Comparison of ENCODE assay signal across 22 cellular contexts in genomic region chr2:10257036-10257435, GRCh38. TPM values are rescaled to one million over a fixed set of nuclear protein-coding genes. Genes with fewer than 3 reads are reported as not detected.
DNase-seq lines count a peak whose midpoint lies in the region; ATAC-seq and TF ChIP-seq lines count a peak whose summit lies in the region.
"Had no signal": no experiment of that assay in that cellular context is flagged by ENCODE, and none has a peak within 500 bp of the region (broad histone marks: within the 10 kb centered on the region; RNA-seq: fewer than 3 reads in every experiment).

No MANE protein-coding gene starts in this region.

- no peaks in the 10 kb centered on the region for H3K79me1 ChIP-seq in neuronal stem cell (ENCODE audit: low read depth, low read length)

- H3K27me3 ChIP-seq in BLaER1 treated with 17β-estradiol and CSF1 and Interleukin-3, amounts not matched to agents 10 nM and 100 nM, result peaks cover 0 to 51% (median 0%) of the 10 kb centered on the region in 11 experiments; a peak in 5 of 22 replicates
- H3K27me3 ChIP-seq in RWPE2 (ENCODE audit: insufficient read depth, poor library complexity, severe bottlenecking) (no peaks in the 10 kb centered on the region), neuronal stem cell (ENCODE audit: control insufficient read depth in 3 of 3, insufficient read depth in 3 of 3, low read depth in 1 of 3, low read length in 3 of 3) (peaks cover 0 to 76% (median 0%) of the 10 kb centered on the region in 3 experiments)
- H3K27me3 ChIP-seq: BE2C had no signal

- peak overlapping the region; percentile 70 for H3K23ac ChIP-seq in neuronal stem cell (ENCODE audit: low read depth, low read length, poor library complexity)

- no peak for TF ChIP-seq CTCF in RWPE2 (IDR thresholded peaks at IDR 0.05; ENCODE audit: poor library complexity, severe bottlenecking)

- H3K27ac ChIP-seq in BLaER1 treated with 17β-estradiol and CSF1 and Interleukin-3, amounts not matched to agents 10 nM and 100 nM, result no peak overlapping the region
- H3K27ac ChIP-seq in RWPE2 (ENCODE audit: poor library complexity, severe bottlenecking) (no peak overlapping the region), neuronal stem cell (replicated peaks; ENCODE audit: low read length) (no peak overlapping the region)
- H3K27ac ChIP-seq: A549, KMS-11 had no signal

- no peak overlapping the region for H2AFZ ChIP-seq in neuronal stem cell (ENCODE audit: low read length)

- H2BK15ac ChIP-seq in neuronal stem cell (ENCODE audit: low read length), result peak overlapping the region; percentile 73

- peak overlapping the region; percentile 31 to 84 (median 64); a peak in 18 of 22 replicates for H3K4me2 ChIP-seq in BLaER1 treated with 17β-estradiol and CSF1 and Interleukin-3, amounts not matched to agents 10 nM and 100 nM
- H3K4me2 ChIP-seq in neuronal stem cell (ENCODE audit: insufficient read depth, low read length, poor library complexity, severe bottlenecking), result no peak overlapping the region
- H3K4me2 ChIP-seq: A549, KMS-11 had no signal

- H2AK5ac ChIP-seq in neuronal stem cell (ENCODE audit: low read depth, low read length), result no peak overlapping the region

- ATAC-seq in RWPE2 (ENCODE audit: low read depth) (no peak), left colon (no peak), HG02981 (IDR thresholded peaks at IDR 0.05; ENCODE audit: unreplicated experiment) (no peak), SK-N-SH treated with all-trans-retinoic acid at 6 μM for 48 hours (no peak)
- ATAC-seq: A549, GM12878 had no signal

- H3K18ac ChIP-seq in neuronal stem cell (ENCODE audit: low read length), result no peak overlapping the region

- peaks cover 0 to 19% (median 0%) of the 10 kb centered on the region in 11 experiments; a peak in 4 of 22 replicates for H4K20me1 ChIP-seq in BLaER1 treated with 17β-estradiol and CSF1 and Interleukin-3, amounts not matched to agents 10 nM and 100 nM

- DNase-seq in RWPE2 (ENCODE audit: low spot score), result peak; percentile 28
- DNase-seq in left colon, result peak; percentile 2 to 16
- no peak for DNase-seq in neuronal stem cell (ENCODE audit: low spot score)
- no peak for DNase-seq in KBM-7
- no peak for DNase-seq in nucleus accumbens (lab: John Stamatoyannopoulos, UW)
- DNase-seq: BE2C; CD4-positive, alpha-beta memory T cell; DND-41; MV-4-11; NCI-H1105 treated with DMSO at 0.1 percent for 48 hours; NCI-H2029 treated with DMSO at 0.1 percent for 48 hours; NCI-H226; NCI-H524; NCI-H774; NK-92 treated with Interleukin-12 subunit alpha and Interleukin-12 subunit beta, amount 100 ng/mL, for 24 hours had no signal

- no peak overlapping the region for H3K4ac ChIP-seq in neuronal stem cell (ENCODE audit: low read length)

- H2BK5ac ChIP-seq in neuronal stem cell (ENCODE audit: low read length), result no peak overlapping the region

- H2BK12ac ChIP-seq in neuronal stem cell (ENCODE audit: low read length), result no peak overlapping the region

- H3K4me1 ChIP-seq in BLaER1 treated with 17β-estradiol and CSF1 and Interleukin-3, amounts not matched to agents 10 nM and 100 nM, result peaks cover 23 to 48% (median 41%) of the 10 kb centered on the region in 10 experiments
- H3K4me1 ChIP-seq in RWPE2 (ENCODE audit: insufficient read depth, poor library complexity, severe bottlenecking) (no peaks in the 10 kb centered on the region), neuronal stem cell (ENCODE audit: control insufficient read depth in 2 of 2, insufficient read depth in 1 of 2, low read depth in 1 of 2, low read length in 2 of 2) (peaks cover 0 to 3% of the 10 kb centered on the region in 2 donors)
- H3K4me1 ChIP-seq: BE2C, Caco-2 had no signal

- intact Hi-C loops in left colon (cut with DNase I, micrococcal nuclease), result no loop called here

- H4K91ac ChIP-seq in neuronal stem cell (ENCODE audit: low read depth, low read length, poor library complexity), result no peak overlapping the region

- peak overlapping the region; percentile 68 for H4K8ac ChIP-seq in neuronal stem cell (ENCODE audit: low read depth, low read length)

- H2BK120ac ChIP-seq in neuronal stem cell (ENCODE audit: low read depth, low read length), result no peak overlapping the region

- in situ Hi-C loops in KBM-7 (cut with MboI; ENCODE audit: low pct_unique_long_range_greater_than_20kb, low sequenced_read_pairs), result no loop called here

- H3K9ac ChIP-seq in BLaER1 treated with 17β-estradiol and CSF1 and Interleukin-3, amounts not matched to agents 10 nM and 100 nM, result no peak overlapping the region
- H3K9ac ChIP-seq in neuronal stem cell (ENCODE audit: low read depth, low read length, poor library complexity), result peak overlapping the region; percentile 65
- H3K9ac ChIP-seq: KMS-11 had no signal

- H3K14ac ChIP-seq in neuronal stem cell (ENCODE audit: low read length), result peak overlapping the region; percentile 67

- peaks cover 0 to 4% (median 0%) of the 10 kb centered on the region in 11 experiments; a peak in 1 of 22 replicates for H3K9me3 ChIP-seq in BLaER1 treated with 17β-estradiol and CSF1 and Interleukin-3, amounts not matched to agents 10 nM and 100 nM (replicated peaks in 1 of 11)
- H3K9me3 ChIP-seq in RWPE2 (ENCODE audit: severe bottlenecking) (no peaks in the 10 kb centered on the region), neuronal stem cell (replicated peaks in 1 of 2; ENCODE audit: control insufficient read depth in 2 of 2, insufficient read depth in 1 of 2, low read depth in 1 of 2, low read length in 2 of 2) (no peaks in the 10 kb centered on the region)
- H3K9me3 ChIP-seq: A549, BE2C, Caco-2 had no signal

- no peak overlapping the region for H3K4me3 ChIP-seq in BLaER1 treated with 17β-estradiol and CSF1 and Interleukin-3, amounts not matched to agents 10 nM and 100 nM
- no peak overlapping the region for H3K4me3 ChIP-seq in RWPE2 (ENCODE audit: severe bottlenecking)
- no peak overlapping the region for H3K4me3 ChIP-seq in neuronal stem cell (ENCODE audit: low read length in 2 of 2)
- H3K4me3 ChIP-seq: A549, GM12878 had no signal

- no peaks in the 10 kb centered on the region for H3K36me3 ChIP-seq in BLaER1 treated with 17β-estradiol and CSF1 and Interleukin-3, amounts not matched to agents 10 nM and 100 nM
- H3K36me3 ChIP-seq in RWPE2 (ENCODE audit: low read depth), result no peaks in the 10 kb centered on the region
- H3K36me3 ChIP-seq in neuronal stem cell (replicated peaks in 1 of 2; ENCODE audit: control insufficient read depth in 2 of 2, insufficient read depth in 2 of 2, low read length in 2 of 2), result no peaks in the 10 kb centered on the region
- H3K36me3 ChIP-seq: BE2C had no signal

- WGBS in neuronal stem cell (ENCODE audit: extremely low coverage in 2 of 2, insufficient read length in 2 of 2, insufficient replicate concordance in 1 of 2), 2 donors, result no CpG with 5 or more reads among the region's 9 CpGs

TF ChIP-seq in SK-N-SH treated with all-trans-retinoic acid at 6 μM for 48 hours, 23 proteins besides CTCF, POLR2A, EP300 and RAD21:
- no peak for TF ChIP-seq ARNTL (CRISPR knock-in tag; IDR thresholded peaks at IDR 0.05; ENCODE audit: borderline replicate concordance, low read depth)
- no peak for TF ChIP-seq TCF4 (CRISPR knock-in tag; IDR thresholded peaks at IDR 0.05; ENCODE audit: borderline replicate concordance)
- no peak for TF ChIP-seq TOX (CRISPR knock-in tag; IDR thresholded peaks at IDR 0.05; ENCODE audit: borderline replicate concordance)
- no peak for TF ChIP-seq CSRNP3 (CRISPR knock-in tag; IDR thresholded peaks at IDR 0.05)
- TF ChIP-seq OSR1 (CRISPR knock-in tag; IDR thresholded peaks at IDR 0.05), result no peak
- no peak for TF ChIP-seq TSHZ2 (CRISPR knock-in tag; IDR thresholded peaks at IDR 0.05)
- no peak for TF ChIP-seq ZFP3 (CRISPR knock-in tag; IDR thresholded peaks at IDR 0.05)

RNA-seq across cellular contexts. Expression of gene HPCAL1, which starts 45.7 kb away (rescaled TPM):
- 10 to 100 TPM; 73.1 to 85.7 TPM for total RNA-seq in left colon
- 10.7 TPM for polyA plus RNA-seq in neuronal stem cell (2013, experiment 1 of 2)
- polyA plus RNA-seq in neuronal stem cell (2013, experiment 2 of 2), result 9.6 TPM

Comparison
In these comparisons a context has a peak if more than half of its experiments do, and no peak if none do; other contexts are left out.
1. DNase-seq: peak in RWPE2 (single experiment) and left colon (2 of 2); none in neuronal stem cell (single experiment), KBM-7 (single experiment) and nucleus accumbens (0 of 56).